In genomic region chr5:87390576-87391199, GRCh38 we compare ENCODE assay signal across 1 cellular context.
TF ChIP-seq lines count a peak whose summit lies in the region.

No MANE protein-coding gene starts in this region.

TF ChIP-seq in IMR-90, 13 proteins besides CTCF, POLR2A, EP300 and RAD21:
- TF ChIP-seq, protein P1, sequence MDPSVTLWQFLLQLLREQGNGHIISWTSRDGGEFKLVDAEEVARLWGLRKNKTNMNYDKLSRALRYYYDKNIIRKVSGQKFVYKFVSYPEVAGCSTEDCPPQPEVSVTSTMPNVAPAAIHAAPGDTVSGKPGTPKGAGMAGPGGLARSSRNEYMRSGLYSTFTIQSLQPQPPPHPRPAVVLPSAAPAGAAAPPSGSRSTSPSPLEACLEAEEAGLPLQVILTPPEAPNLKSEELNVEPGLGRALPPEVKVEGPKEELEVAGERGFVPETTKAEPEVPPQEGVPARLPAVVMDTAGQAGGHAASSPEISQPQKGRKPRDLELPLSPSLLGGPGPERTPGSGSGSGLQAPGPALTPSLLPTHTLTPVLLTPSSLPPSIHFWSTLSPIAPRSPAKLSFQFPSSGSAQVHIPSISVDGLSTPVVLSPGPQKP (IDR thresholded peaks at IDR 0.05; ENCODE audit: borderline replicate concordance, low read depth, low read length), result no peak
- no peak for TF ChIP-seq RFX5 (IDR thresholded peaks at IDR 0.05; ENCODE audit: low read depth, low read length)
- TF ChIP-seq MAZ (IDR thresholded peaks at IDR 0.05; ENCODE audit: borderline replicate concordance, low read depth, low read length), result no peak
- TF ChIP-seq MAFK (IDR thresholded peaks at IDR 0.05; ENCODE audit: low read depth, low read length), result peak; percentile 58
TF ChIP-seq in IMR-90: peak in this region for 1.
